Comparison of ENCODE assay signal across 30 cellular contexts in genomic region chr6:38987503-38987902, GRCh38.
"Had no signal": no experiment of that assay in that cellular context is flagged by ENCODE, and none has a peak within 500 bp of the region (broad histone marks: within the 10 kb centered on the region; RNA-seq: fewer than 3 reads in every experiment).

No MANE protein-coding gene starts in this region.

- H3K27ac ChIP-seq: adrenal gland, body of pancreas, cardiac muscle cell, colonic mucosa, epithelial cell of prostate, esophagus squamous epithelium, gastroesophageal sphincter, heart right ventricle had no signal

- H3K4me3 ChIP-seq: adrenal gland, body of pancreas, cardiac muscle cell, colonic mucosa, esophagus squamous epithelium, gastroesophageal sphincter, heart right ventricle had no signal

- ATAC-seq: activated CD4-positive, alpha-beta T cell treated with anti-CD3 and anti-CD28 coated beads for 36 hours; activated CD8-positive, alpha-beta memory T cell treated with anti-CD3 and anti-CD28 coated beads, Interleukin-2, amount 10 ng/mL, durations not matched to agents 7 days and 5 days; activated CD8-positive, alpha-beta T cell treated with anti-CD3 and anti-CD28 coated beads, Interleukin-2, amount 10 ng/mL, durations not matched to agents 7 days and 5 days; activated naive CD8-positive, alpha-beta T cell treated with anti-CD3 and anti-CD28 coated beads, Interleukin-2, amount 50 U/mL, for 24 hours; body of pancreas; gastroesophageal sphincter; heart right ventricle; T-helper 17 cell had no signal

- H3K27me3 ChIP-seq: body of pancreas, colonic mucosa had no signal

- DNase-seq: activated CD4-positive, alpha-beta memory T cell treated with anti-CD3 and anti-CD28 coated beads for 36 hours; activated CD4-positive, alpha-beta T cell treated with anti-CD3 and anti-CD28 coated beads for 36 hours; activated CD4-positive, alpha-beta T cell treated with anti-CD3 and anti-CD28 coated beads, Interleukin-2, amount 10 ng/mL, durations not matched to agents 24 days and 14 days; activated CD4-positive, CD25-positive, alpha-beta regulatory T cell; activated CD4-positive, CD25-positive, alpha-beta regulatory T cell treated with anti-CD3 and anti-CD28 coated beads, Interleukin-2, amount 50 U/mL, for 72 hours; activated CD8-positive, alpha-beta memory T cell treated with anti-CD3 and anti-CD28 coated beads, Interleukin-2, amount 10 ng/mL, durations not matched to agents 7 days and 5 days; activated CD8-positive, alpha-beta memory T cell treated with anti-CD3 and anti-CD28 coated beads, Interleukin-2, amount 50 U/mL, for 4 hours; activated CD8-positive, alpha-beta T cell treated with anti-CD3 and anti-CD28 coated beads, Interleukin-2, amount 10 ng/mL, durations not matched to agents 7 days and 5 days; activated effector memory CD4-positive, alpha-beta T cell treated with anti-CD3 and anti-CD28 coated beads, Interleukin-2, amount 50 U/mL, for 16 hours; activated naive CD4-positive, alpha-beta T cell treated with anti-CD3 and anti-CD28 coated beads for 36 hours; activated naive CD8-positive, alpha-beta T cell treated with anti-CD3 and anti-CD28 coated beads for 36 hours; activated naive CD8-positive, alpha-beta T cell treated with anti-CD3 and anti-CD28 coated beads, Interleukin-2, amount 50 U/mL, for 24 hours; activated T-cell treated with anti-CD3 and anti-CD28 coated beads, Interleukin-2, amount 50 U/mL, for 1 hour; activated T-cell treated with anti-CD3 and anti-CD28 coated beads, Interleukin-2, amount 50 U/mL, for 48 hours; adrenal gland; amygdala; aorta; body of pancreas; central memory CD4-positive, alpha-beta T cell; cerebellar nuclear complex; colonic mucosa; effector CD8-positive, alpha-beta T cell; esophagus squamous epithelium; foreskin melanocyte; heart right ventricle; T-helper 17 cell; T1000 had no signal

- H3K36me3 ChIP-seq: adrenal gland, cardiac muscle cell, colonic mucosa, esophagus squamous epithelium, gastroesophageal sphincter, heart right ventricle had no signal

- H3K9me3 ChIP-seq: adrenal gland, body of pancreas, colonic mucosa, esophagus squamous epithelium, gastroesophageal sphincter, heart right ventricle had no signal

- H3K4me1 ChIP-seq: adrenal gland, body of pancreas, colonic mucosa, esophagus squamous epithelium, gastroesophageal sphincter, heart right ventricle had no signal
